25 cellular contexts compared by ENCODE assay signal in genomic region chr18:75154997-75155396, GRCh38.
"Had no signal": no experiment of that assay in that cellular context is flagged by ENCODE, and none has a peak within 500 bp of the region (broad histone marks: within the 10 kb centered on the region; RNA-seq: fewer than 3 reads in every experiment).

No MANE protein-coding gene starts in this region.

- H3K27me3 ChIP-seq: neutrophil, sigmoid colon, stomach, thyroid gland, vagina had no signal

- H3K4me1 ChIP-seq: left ventricle myocardium inferior, lower lobe of right lung, parathyroid adenoma, prostate gland, thyroid gland, vagina had no signal

- H3K9ac ChIP-seq: parathyroid adenoma had no signal

- H3K36me3 ChIP-seq: left ventricle myocardium inferior, lower lobe of right lung, neutrophil, prostate gland, sigmoid colon, stomach, thyroid gland, vagina had no signal

- H3K27ac Mint-ChIP-seq: dendritic cell treated with granulocyte-macrophage colony-stimulating factor and Interleukin-4, amounts not matched to agents 40 ng/mL and 50 ng/mL, for 4 days; nephron progenitor cell; stimulated activated effector memory CD8-positive, alpha-beta T cell treated with anti-CD3 and anti-CD28 coated beads, Interleukin-12 subunit alpha, Interleukin-12 subunit beta, amount 100 ng/mL, for 72 hours had no signal

- ATAC-seq: left colon; lower lobe of right lung; naive thymus-derived CD8-positive, alpha-beta T cell; right cardiac atrium; stimulated activated effector memory CD8-positive, alpha-beta T cell treated with anti-CD3 and anti-CD28 coated beads, Interleukin-12 subunit alpha, Interleukin-12 subunit beta, amount 100 ng/mL, for 72 hours had no signal

- H3K4me3 ChIP-seq: left ventricle myocardium inferior, lower lobe of right lung, prostate gland, sigmoid colon, stomach, thyroid gland, vagina had no signal

- H3K9me3 ChIP-seq: lower lobe of right lung, neutrophil, prostate gland, thyroid gland, vagina had no signal

- H3K27ac ChIP-seq: left ventricle myocardium inferior, lower lobe of right lung, neutrophil, parathyroid adenoma, prostate gland, sigmoid colon, stomach, thyroid gland, vagina had no signal

- DNase-seq: effector CD8-positive, alpha-beta T cell; erythroblast; hypothalamus; immature natural killer cell; islet precursor cell; kidney glomerular epithelial cell; left colon; left ventricle myocardium inferior; lower lobe of right lung; nephron progenitor cell; right cardiac atrium; sigmoid colon; stimulated activated CD4-positive, alpha-beta T cell treated with anti-CD3 and anti-CD28 coated beads, Interleukin-2, amount 100 ng/mL, for 24 hours; stimulated activated CD4-positive, alpha-beta T cell treated with anti-CD3 and anti-CD28 coated beads, Interleukin-4, amount 100 ng/mL, for 24 hours; stimulated activated naive CD4-positive, alpha-beta T cell treated with Interleukin-2 at 50 U/mL for 16 hours; stomach; thyroid gland; trophoblast cell had no signal

- H2AFZ ChIP-seq: parathyroid adenoma had no signal

- H3K4me1 Mint-ChIP-seq: immature natural killer cell; stimulated activated effector memory CD8-positive, alpha-beta T cell treated with anti-CD3 and anti-CD28 coated beads, Interleukin-12 subunit alpha, Interleukin-12 subunit beta, amount 100 ng/mL, for 72 hours had no signal

- H3K36me3 Mint-ChIP-seq: stimulated activated effector memory CD8-positive, alpha-beta T cell treated with anti-CD3 and anti-CD28 coated beads, Interleukin-12 subunit alpha, Interleukin-12 subunit beta, amount 100 ng/mL, for 72 hours had no signal

- H3K4me3 Mint-ChIP-seq: dendritic cell treated with granulocyte-macrophage colony-stimulating factor and Interleukin-4, amounts not matched to agents 40 ng/mL and 50 ng/mL, for 4 days; immature natural killer cell; naive thymus-derived CD8-positive, alpha-beta T cell; nephron progenitor cell; stimulated activated effector memory CD8-positive, alpha-beta T cell treated with anti-CD3 and anti-CD28 coated beads, Interleukin-12 subunit alpha, Interleukin-12 subunit beta, amount 100 ng/mL, for 72 hours had no signal
